Comparison of ENCODE assay signal across 8 cellular contexts in genomic region chr3:52237659-52238172, GRCh38. TPM values are rescaled to one million over a fixed set of nuclear protein-coding genes. Genes with fewer than 3 reads are reported as not detected.
DNase-seq lines count a peak whose midpoint lies in the region; ATAC-seq and TF ChIP-seq lines count a peak whose summit lies in the region.

No MANE protein-coding gene starts in this region.

- BruUV-seq in IMR-90 (replicated peaks; lab: Mats Ljungman, UMichigan): no TSS peak

- dilution Hi-C loops in IMR-90 (cut with HindIII; ENCODE audit: low sequenced_read_pairs, unreplicated experiment): no loop called here

- peak overlapping the region; percentile 88 for H3K4ac ChIP-seq in IMR-90 (ENCODE audit: low read depth, low read length)

- H2BK15ac ChIP-seq in IMR-90 (ENCODE audit: low read depth, low read length): no peak overlapping the region

- H3K4me2 ChIP-seq in BLaER1 treated with 17β-estradiol and CSF1 and Interleukin-3, amounts not matched to agents 10 nM and 100 nM: peak overlapping the region; percentile 94 to 99 (median 98)
- H3K4me2 ChIP-seq in IMR-90 (ENCODE audit: low read depth, low read length): peak overlapping the region; percentile 95

- H3K79me1 ChIP-seq in IMR-90 (ENCODE audit: low read depth in 1 of 2, low read length in 2 of 2): peaks cover 14 to 78% of the 10 kb centered on the region in 2 experiments

- H2AK5ac ChIP-seq in IMR-90 (ENCODE audit: low read depth, low read length): peak overlapping the region; percentile 100

- TF ChIP-seq CTCF in IMR-90 (conservative IDR thresholded peaks at IDR 0.05; ENCODE audit: low read depth, low read length): no peak
- TF ChIP-seq CTCF in neural crest cell (conservative IDR thresholded peaks at IDR 0.05): no peak

- peaks cover 28% of the 10 kb centered on the region for H3K9me1 ChIP-seq in IMR-90 (ENCODE audit: insufficient read depth, low read length)

- H3K27ac Mint-ChIP-seq in activated T-helper 1 cell treated with anti-CD3 and anti-CD28 coated beads, Interleukin-12 subunit alpha, Interleukin-12 subunit beta, Interleukin-2, Interleukin-4 antibody, amounts not matched to agents 30 ng/mL and 10 ng/mL and 1 ng/mL, durations not matched to agents 14 hours and 24 hours and 36 hours: peak overlapping the region; percentile 73
- no peak overlapping the region for H3K27ac Mint-ChIP-seq in neural crest cell (ENCODE audit: unreplicated experiment)

- H3K23ac ChIP-seq in IMR-90 (ENCODE audit: low read depth, low read length): peak overlapping the region; percentile 96; the same call in 1 of the 2 replicates

- H3K9me3 Mint-ChIP-seq in activated T-helper 1 cell treated with anti-CD3 and anti-CD28 coated beads, Interleukin-12 subunit alpha, Interleukin-12 subunit beta, Interleukin-2, Interleukin-4 antibody, amounts not matched to agents 30 ng/mL and 10 ng/mL and 1 ng/mL, durations not matched to agents 14 hours and 24 hours and 36 hours: no peaks in the 10 kb centered on the region
- H3K9me3 Mint-ChIP-seq in neural crest cell: no peaks in the 10 kb centered on the region

- peak overlapping the region; percentile 84 for H2AFZ ChIP-seq in IMR-90 (replicated peaks; ENCODE audit: low read length, poor library complexity)

- peak overlapping the region; percentile 91 for H4K91ac ChIP-seq in IMR-90 (ENCODE audit: insufficient read depth, low read depth, low read length)

- no peaks in the 10 kb centered on the region for H3K27me3 ChIP-seq in BLaER1 treated with 17β-estradiol and CSF1 and Interleukin-3, amounts not matched to agents 10 nM and 100 nM
- H3K27me3 ChIP-seq in IMR-90 (ENCODE audit: control insufficient read depth, insufficient read depth, low read length): no peaks in the 10 kb centered on the region

- H3K14ac ChIP-seq in IMR-90 (replicated peaks; ENCODE audit: low read depth, low read length): peak overlapping the region; percentile 98

- H3K9ac ChIP-seq in BLaER1 treated with 17β-estradiol and CSF1 and Interleukin-3, amounts not matched to agents 10 nM and 100 nM: peak overlapping the region; percentile 85 to 97 (median 92)
- peak overlapping the region; percentile 92 for H3K9ac ChIP-seq in IMR-90 (ENCODE audit: low read depth, low read length)

- CTCF ChIA-PET in IMR-90 (lab: Yijun Ruan, JAX): interaction anchor here (0.6 to 2.0 kb wide), 4 partner anchors 12 to 174 kb away, joined by 3 to 8 read pairs (median 4); partner anchors contain the start of gene TLR9

- peaks cover 13 to 37% (median 26%) of the 10 kb centered on the region in 11 experiments; a peak in 20 of 22 replicates for H3K36me3 ChIP-seq in BLaER1 treated with 17β-estradiol and CSF1 and Interleukin-3, amounts not matched to agents 10 nM and 100 nM
- H3K36me3 ChIP-seq in IMR-90 (ENCODE audit: control insufficient read depth, insufficient read depth, low read length): peaks cover 19% of the 10 kb centered on the region; the same call in 1 of the 2 replicates

- H2BK20ac ChIP-seq in IMR-90 (ENCODE audit: low read depth, low read length): no peak overlapping the region

- peak overlapping the region; percentile 49 to 97 (median 93); a peak in 21 of 22 replicates for H3K27ac ChIP-seq in BLaER1 treated with 17β-estradiol and CSF1 and Interleukin-3, amounts not matched to agents 10 nM and 100 nM
- peak overlapping the region; percentile 87 for H3K27ac ChIP-seq in IMR-90 (ENCODE audit: insufficient read depth, low read length)

- DNase-seq in IMR-90 (peak; percentile 89), foreskin melanocyte (peak; percentile 46), neural crest cell (ENCODE audit: low read depth, low spot score) (no peak), putamen (ENCODE audit: low spot score) (no peak), NCI-H1436 (lab: John Stamatoyannopoulos, UW) (no peak), NCI-H345 treated with DMSO at 0.1 percent for 48 hours (lab: John Stamatoyannopoulos, UW; ENCODE audit: unreplicated experiment) (no peak)
- no peak for DNase-seq in activated T-helper 1 cell treated with anti-CD3 and anti-CD28 coated beads, Interleukin-12 subunit alpha, Interleukin-12 subunit beta, Interleukin-2, Interleukin-4 antibody, amounts not matched to agents 30 ng/mL and 10 ng/mL and 1 ng/mL, durations not matched to agents 14 hours and 24 hours and 36 hours (ENCODE audit: low spot score)

- H2BK120ac ChIP-seq in IMR-90 (ENCODE audit: low read depth, low read length): peak overlapping the region; percentile 51; the same call in 1 of the 2 replicates

- H2BK5ac ChIP-seq in IMR-90 (ENCODE audit: low read depth, low read length, poor library complexity, severe bottlenecking): peak overlapping the region; percentile 92

- peak overlapping the region; percentile 99 for H2AK9ac ChIP-seq in IMR-90 (replicated peaks; ENCODE audit: low read depth, low read length, poor library complexity)

- peak overlapping the region; percentile 78 to 95 (median 88) for H3K4me3 ChIP-seq in BLaER1 treated with 17β-estradiol and CSF1 and Interleukin-3, amounts not matched to agents 10 nM and 100 nM
- H3K4me3 ChIP-seq in IMR-90 (ENCODE audit: insufficient read depth, low read depth, low read length): peak overlapping the region; percentile 83

- peaks cover 66% of the 10 kb centered on the region for H3K4me1 Mint-ChIP-seq in activated T-helper 1 cell treated with anti-CD3 and anti-CD28 coated beads, Interleukin-12 subunit alpha, Interleukin-12 subunit beta, Interleukin-2, Interleukin-4 antibody, amounts not matched to agents 30 ng/mL and 10 ng/mL and 1 ng/mL, durations not matched to agents 14 hours and 24 hours and 36 hours (ENCODE audit: low read depth)
- H3K4me1 Mint-ChIP-seq in neural crest cell: peaks cover 27% of the 10 kb centered on the region

- peaks cover 15% of the 10 kb centered on the region for H3K36me3 Mint-ChIP-seq in activated T-helper 1 cell treated with anti-CD3 and anti-CD28 coated beads, Interleukin-12 subunit alpha, Interleukin-12 subunit beta, Interleukin-2, Interleukin-4 antibody, amounts not matched to agents 30 ng/mL and 10 ng/mL and 1 ng/mL, durations not matched to agents 14 hours and 24 hours and 36 hours (ENCODE audit: low read depth)
- no peaks in the 10 kb centered on the region for H3K36me3 Mint-ChIP-seq in neural crest cell (ENCODE audit: low read depth)

- H4K8ac ChIP-seq in IMR-90 (ENCODE audit: low read depth in 2 of 2, low read length in 2 of 2): peak overlapping the region; percentile 20 to 95; a peak in 3 of 4 replicates

- peak overlapping the region; percentile 95 for H3K4me3 Mint-ChIP-seq in activated T-helper 1 cell treated with anti-CD3 and anti-CD28 coated beads, Interleukin-12 subunit alpha, Interleukin-12 subunit beta, Interleukin-2, Interleukin-4 antibody, amounts not matched to agents 30 ng/mL and 10 ng/mL and 1 ng/mL, durations not matched to agents 14 hours and 24 hours and 36 hours
- peak overlapping the region; percentile 97 for H3K4me3 Mint-ChIP-seq in neural crest cell

- 0% methylated on average over 1 of the region's 8 CpGs; no CpG with 5 or more reads in 1 of the 2 experiments for WGBS in IMR-90 (ENCODE audit: extremely low coverage in 2 of 2, insufficient read length in 1 of 2), 2 experiments

- H4K5ac ChIP-seq in IMR-90 (ENCODE audit: low read depth, low read length): no peak overlapping the region

- no peaks in the 10 kb centered on the region for H3K9me3 ChIP-seq in BLaER1 treated with 17β-estradiol and CSF1 and Interleukin-3, amounts not matched to agents 10 nM and 100 nM (replicated peaks in 1 of 11)
- H3K9me3 ChIP-seq in IMR-90 (ENCODE audit: control insufficient read depth, insufficient read depth, low read length): no peaks in the 10 kb centered on the region

- peak; percentile 71 for ATAC-seq in IMR-90 (ENCODE audit: low read depth)

- H3K27me3 Mint-ChIP-seq in activated T-helper 1 cell treated with anti-CD3 and anti-CD28 coated beads, Interleukin-12 subunit alpha, Interleukin-12 subunit beta, Interleukin-2, Interleukin-4 antibody, amounts not matched to agents 30 ng/mL and 10 ng/mL and 1 ng/mL, durations not matched to agents 14 hours and 24 hours and 36 hours (ENCODE audit: insufficient read depth): no peaks in the 10 kb centered on the region
- peaks cover 2% of the 10 kb centered on the region for H3K27me3 Mint-ChIP-seq in neural crest cell (ENCODE audit: low read depth)

- intact Hi-C loops in IMR-90 (cut with micrococcal nuclease): loop anchor here (5.0 kb wide), 1 partner anchor 40 kb away; the partner anchor contains the start of gene WDR82
- intact Hi-C loops in activated T-helper 1 cell treated with anti-CD3 and anti-CD28 coated beads, Interleukin-12 subunit alpha, Interleukin-12 subunit beta, Interleukin-2, Interleukin-4 antibody, amounts not matched to agents 30 ng/mL and 10 ng/mL and 1 ng/mL, durations not matched to agents 14 hours and 24 hours and 36 hours (cut with micrococcal nuclease): no loop called here

- peak overlapping the region; percentile 10; the same call in 1 of the 2 replicates for H3K56ac ChIP-seq in IMR-90 (ENCODE audit: extremely low read depth, insufficient read depth, low read length)

- TF ChIP-seq RAD21 in IMR-90 (IDR thresholded peaks at IDR 0.05; ENCODE audit: low read length): no peak

- peaks cover 84 to 88% (median 86%) of the 10 kb centered on the region in 10 experiments for H3K4me1 ChIP-seq in BLaER1 treated with 17β-estradiol and CSF1 and Interleukin-3, amounts not matched to agents 10 nM and 100 nM
- H3K4me1 ChIP-seq in IMR-90 (ENCODE audit: control insufficient read depth, insufficient read depth, low read length): peaks cover 25% of the 10 kb centered on the region

- no peak for TF ChIP-seq POLR2A in IMR-90 (IDR thresholded peaks at IDR 0.05; ENCODE audit: low read depth, low read length)

- POLR2A ChIA-PET in IMR-90 (lab: Charles Lee; ENCODE audit: unreplicated experiment): interaction anchor here (0.6 kb wide), 1 partner anchor 14 kb away, joined by 3 read pairs; no protein-coding TSS in a partner anchor

- H3K18ac ChIP-seq in IMR-90 (ENCODE audit: low read depth, low read length): no peak overlapping the region; the same call in 1 of the 2 replicates

- in situ Hi-C loops in IMR-90 (cut with MboI; ENCODE audit: low sequenced_read_pairs): no loop called here

- peaks cover 20 to 58% (median 52%) of the 10 kb centered on the region in 11 experiments; a peak in 19 of 22 replicates for H4K20me1 ChIP-seq in BLaER1 treated with 17β-estradiol and CSF1 and Interleukin-3, amounts not matched to agents 10 nM and 100 nM
- H4K20me1 ChIP-seq in IMR-90 (ENCODE audit: insufficient read depth, low read length): peaks cover 34% of the 10 kb centered on the region

RNA-seq across cellular contexts. Expression of gene TWF2, which starts 1.2 kb away (rescaled TPM):
- 105 and 111 TPM in 2 replicates for total RNA-seq in IMR-90 (2012; rRNA removed)
- polyA plus RNA-seq in IMR-90 (2012; rRNA removed): 145 and 158 TPM in 2 replicates
- polyA plus RNA-seq in IMR-90 (2012; cell fraction: cytosol; rRNA removed): 165 and 194 TPM in 2 replicates
- 62.0 and 123 TPM in 2 replicates for polyA plus RNA-seq in IMR-90 (2012; cell fraction: nucleus; rRNA removed; ENCODE audit: low replicate concordance)
- total RNA-seq in activated T-helper 1 cell treated with anti-CD3 and anti-CD28 coated beads, Interleukin-12 subunit alpha, Interleukin-12 subunit beta, Interleukin-2, Interleukin-4 antibody, amounts not matched to agents 30 ng/mL and 10 ng/mL and 1 ng/mL, durations not matched to agents 14 hours and 24 hours and 36 hours: 94.3 and 98.6 TPM in 2 replicates
- total RNA-seq in neural crest cell: 30.7 and 31.7 TPM in 2 replicates

RNA-seq across cellular contexts. Expression of gene PPM1M, which starts 7.8 kb away (rescaled TPM):
- total RNA-seq in IMR-90 (2012; rRNA removed) (12.2 and 13.1 TPM in 2 replicates), neural crest cell (4.3 and 4.4 TPM in 2 replicates)
- polyA plus RNA-seq in IMR-90 (2012; rRNA removed): 15.4 and 18.1 TPM in 2 replicates
- 12.1 and 14.9 TPM in 2 replicates for polyA plus RNA-seq in IMR-90 (2012; cell fraction: cytosol; rRNA removed)
- 51.7 and 53.1 TPM in 2 replicates for polyA plus RNA-seq in IMR-90 (2012; cell fraction: nucleus; rRNA removed; ENCODE audit: low replicate concordance)
- 57.1 and 59.5 TPM in 2 replicates for total RNA-seq in activated T-helper 1 cell treated with anti-CD3 and anti-CD28 coated beads, Interleukin-12 subunit alpha, Interleukin-12 subunit beta, Interleukin-2, Interleukin-4 antibody, amounts not matched to agents 30 ng/mL and 10 ng/mL and 1 ng/mL, durations not matched to agents 14 hours and 24 hours and 36 hours

RNA-seq across cellular contexts. Expression of gene TLR9, which starts 12.3 kb away (rescaled TPM):
- total RNA-seq in IMR-90 (2012; rRNA removed) (not detected in 2 replicates), neural crest cell (0.16 TPM in 1 of 2 replicates, not detected in the other)
- 0.03 TPM in 1 of 2 replicates, not detected in the other for polyA plus RNA-seq in IMR-90 (2012; rRNA removed)
- polyA plus RNA-seq in IMR-90 (2012; cell fraction: cytosol; rRNA removed): 0.01 TPM in 1 of 2 replicates, not detected in the other
- 0.15 TPM in 2 replicates for polyA plus RNA-seq in IMR-90 (2012; cell fraction: nucleus; rRNA removed; ENCODE audit: low replicate concordance)
- total RNA-seq in activated T-helper 1 cell treated with anti-CD3 and anti-CD28 coated beads, Interleukin-12 subunit alpha, Interleukin-12 subunit beta, Interleukin-2, Interleukin-4 antibody, amounts not matched to agents 30 ng/mL and 10 ng/mL and 1 ng/mL, durations not matched to agents 14 hours and 24 hours and 36 hours: 0.47 TPM in 1 of 2 replicates, not detected in the other

RNA-seq across cellular contexts. Expression of gene ALAS1, which starts 39.8 kb away (rescaled TPM):
- total RNA-seq in IMR-90 (2012; rRNA removed): 29.7 and 32.8 TPM in 2 replicates
- polyA plus RNA-seq in IMR-90 (2012; rRNA removed): 47.2 and 47.8 TPM in 2 replicates
- 34.1 and 38.0 TPM in 2 replicates for polyA plus RNA-seq in IMR-90 (2012; cell fraction: cytosol; rRNA removed)
- 38.1 and 45.9 TPM in 2 replicates for polyA plus RNA-seq in IMR-90 (2012; cell fraction: nucleus; rRNA removed; ENCODE audit: low replicate concordance)
- total RNA-seq in activated T-helper 1 cell treated with anti-CD3 and anti-CD28 coated beads, Interleukin-12 subunit alpha, Interleukin-12 subunit beta, Interleukin-2, Interleukin-4 antibody, amounts not matched to agents 30 ng/mL and 10 ng/mL and 1 ng/mL, durations not matched to agents 14 hours and 24 hours and 36 hours: 105 and 110 TPM in 2 replicates
- total RNA-seq in neural crest cell: 47.8 and 53.0 TPM in 2 replicates

RNA-seq across cellular contexts. Expression of gene WDR82, which starts 40.7 kb away (rescaled TPM):
- total RNA-seq in IMR-90 (2012; rRNA removed) (65.3 and 68.1 TPM in 2 replicates), neural crest cell (114 and 119 TPM in 2 replicates)
- polyA plus RNA-seq in IMR-90 (2012; rRNA removed): 30.9 and 38.1 TPM in 2 replicates
- polyA plus RNA-seq in IMR-90 (2012; cell fraction: cytosol; rRNA removed): 11.6 and 13.7 TPM in 2 replicates
- 4.1 and 16.9 TPM in 2 replicates for polyA plus RNA-seq in IMR-90 (2012; cell fraction: nucleus; rRNA removed; ENCODE audit: low replicate concordance)
- total RNA-seq in activated T-helper 1 cell treated with anti-CD3 and anti-CD28 coated beads, Interleukin-12 subunit alpha, Interleukin-12 subunit beta, Interleukin-2, Interleukin-4 antibody, amounts not matched to agents 30 ng/mL and 10 ng/mL and 1 ng/mL, durations not matched to agents 14 hours and 24 hours and 36 hours: 105 and 107 TPM in 2 replicates

Comparison
In these comparisons a context has a peak if more than half of its experiments do, and no peak if none do; other contexts are left out.
1. DNase-seq: peak in IMR-90 (single experiment) and foreskin melanocyte (single experiment); none in activated T-helper 1 cell treated with anti-CD3 and anti-CD28 coated beads, Interleukin-12 subunit alpha, Interleukin-12 subunit beta, Interleukin-2, Interleukin-4 antibody, amounts not matched to agents 30 ng/mL and 10 ng/mL and 1 ng/mL, durations not matched to agents 14 hours and 24 hours and 36 hours (single experiment), neural crest cell (single experiment), putamen (single experiment), NCI-H1436 (single experiment) and NCI-H345 treated with DMSO at 0.1 percent for 48 hours (single experiment).